10 cellular contexts compared by ENCODE assay signal in genomic region chr2:27496357-27497287, GRCh38. TPM values are rescaled to one million over a fixed set of nuclear protein-coding genes. Genes with fewer than 3 reads are reported as not detected.
DNase-seq lines count a peak whose midpoint lies in the region; ATAC-seq, FAIRE-seq and TF ChIP-seq lines count a peak whose summit lies in the region.
"Had no signal": no experiment of that assay in that cellular context is flagged by ENCODE, and none has a peak within 500 bp of the region (broad histone marks: within the 10 kb centered on the region; RNA-seq: fewer than 3 reads in every experiment).

GCKR (plus strand) TSS chr2:27496839; CDS start chr2:27496905, 66 bp downstream.

- H3K27ac ChIP-seq in esophagus (ENCODE audit: low read depth in 2 of 2, low read length in 1 of 2) = peak within 1 kb of the TSS; percentile 26 to 84

- H3K27ac Mint-ChIP-seq in osteocyte (ENCODE audit: unreplicated experiment) = no peak within 1 kb of the TSS

- H3K9me3 ChIP-seq in esophagus (ENCODE audit: control insufficient read depth in 2 of 2, insufficient read depth in 1 of 2, low read depth in 1 of 2, low read length in 1 of 2) = no peaks in the 10 kb centered on the region

- peaks cover 6% of the 10 kb centered on the region for H3K4me1 Mint-ChIP-seq in osteocyte (ENCODE audit: unreplicated experiment)

- no peak for ATAC-seq in GM21447 (IDR thresholded peaks at IDR 0.05; ENCODE audit: unreplicated experiment)

- no peak for TF ChIP-seq CTCF in osteocyte (IDR thresholded peaks at IDR 0.05)

- H3K4me3 ChIP-seq in esophagus (ENCODE audit: low read depth in 1 of 2, low read length in 2 of 2) = no peak within 1 kb of the TSS

- 67 to 77% methylated on average over 12 of the region's 12 CpGs for WGBS in esophagus, 2 donors

- peak; percentile 29 for DNase-seq in GM03348 (ENCODE audit: low spot score)
- DNase-seq in RCC 7860 (ENCODE audit: low spot score) = peak; percentile 64
- no peak for DNase-seq in osteocyte (ENCODE audit: extremely low spot score, unreplicated experiment)
- DNase-seq in DMS153 (lab: John Stamatoyannopoulos, UW) = no peak
- no peak for DNase-seq in anterior cingulate cortex (lab: John Stamatoyannopoulos, UW)
- no peak for DNase-seq in activated CD4-positive, alpha-beta T cell treated with anti-CD3 and anti-CD28 coated beads for 4 hours
- DNase-seq: foreskin melanocyte; stimulated activated CD4-positive, alpha-beta T cell treated with anti-CD3 and anti-CD28 coated beads, Interleukin-4, amount 100 ng/mL, for 1 hour had no signal

- no peaks in the 10 kb centered on the region for H3K9me3 Mint-ChIP-seq in osteocyte (ENCODE audit: unreplicated experiment)

- H3K36me3 Mint-ChIP-seq in osteocyte (ENCODE audit: unreplicated experiment) = no peaks in the 10 kb centered on the region

- H3K27me3 Mint-ChIP-seq in osteocyte (ENCODE audit: unreplicated experiment) = peaks cover 42% of the 10 kb centered on the region

- peak within 1 kb of the TSS; percentile 83 for H3K4me3 Mint-ChIP-seq in osteocyte (ENCODE audit: unreplicated experiment)

- peak; percentile 68 for FAIRE-seq in RCC 7860 (lab: Jason Lieb, UNC)

- H3K4me1 ChIP-seq in esophagus (ENCODE audit: control insufficient read depth in 2 of 2, insufficient read depth in 2 of 2, low read length in 1 of 2) = peaks cover 5 to 14% of the 10 kb centered on the region in 2 donors

- H3K36me3 ChIP-seq in esophagus (ENCODE audit: control insufficient read depth in 2 of 2, insufficient read depth in 2 of 2, low read length in 1 of 2) = peaks cover 0 to 3% of the 10 kb centered on the region in 2 donors

- no peaks in the 10 kb centered on the region for H3K27me3 ChIP-seq in esophagus (ENCODE audit: control insufficient read depth in 1 of 2, insufficient read depth in 2 of 2, low read length in 2 of 2)

RNA-seq across cellular contexts. Expression of gene GCKR, which starts in this region (rescaled TPM):
- polyA plus RNA-seq in esophagus = 1 to 10 TPM; 2.1 to 4.0 TPM
- not detected in 2 replicates for total RNA-seq in osteocyte

Comparison
In these comparisons a context has a peak if more than half of its experiments do, and no peak if none do; other contexts are left out.
1. DNase-seq: peak in GM03348 (single experiment) and RCC 7860 (single experiment); none in osteocyte (single experiment), DMS153 (single experiment), anterior cingulate cortex (0 of 58) and activated CD4-positive, alpha-beta T cell treated with anti-CD3 and anti-CD28 coated beads for 4 hours (0 of 2).